Comparison of ENCODE assay signal across 27 cellular contexts in the genomic region with DNA sequence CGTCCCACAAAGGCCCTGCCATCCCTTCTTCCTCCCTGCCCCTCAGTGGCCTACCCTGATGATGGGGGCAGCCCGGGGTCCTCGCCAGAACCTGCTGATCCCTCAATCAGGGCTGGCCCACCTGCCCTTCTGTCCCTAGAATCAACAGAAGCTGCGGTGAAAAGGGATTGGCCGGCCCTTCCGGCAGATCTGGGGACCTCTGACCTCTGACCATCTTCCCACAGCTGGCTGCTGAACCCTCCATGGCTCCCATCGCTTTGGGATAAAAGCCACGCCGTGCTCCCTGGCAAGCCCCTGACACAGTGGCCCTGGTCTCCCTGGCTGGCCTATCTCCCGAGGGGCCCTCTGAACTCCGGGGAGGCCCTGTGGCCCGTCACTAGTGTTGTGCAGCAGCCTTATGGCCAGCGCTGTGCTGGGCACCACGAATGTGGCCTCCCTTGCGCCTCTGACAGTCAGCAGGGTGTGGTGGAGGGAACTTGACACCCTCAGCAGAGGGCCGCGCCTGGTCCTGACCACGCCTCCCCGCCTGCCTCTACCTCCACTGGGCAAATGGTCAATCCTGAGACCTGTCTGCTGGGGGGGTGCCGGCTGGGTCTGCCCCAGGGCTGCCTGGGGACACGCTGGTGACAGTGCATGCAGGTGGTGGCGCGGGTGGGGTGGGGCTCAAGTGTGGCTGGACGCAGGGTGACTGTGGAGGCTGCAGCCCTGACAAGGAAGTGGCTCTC.
"Had no signal": no experiment of that assay in that cellular context is flagged by ENCODE, and none has a peak within 500 bp of the region (broad histone marks: within the 10 kb centered on the region; RNA-seq: fewer than 3 reads in every experiment).

No MANE protein-coding gene starts in this region.

- H3K36me3 ChIP-seq: ascending aorta, MG63 had no signal

- H3K9me3 Mint-ChIP-seq: activated CD4-positive, alpha-beta memory T cell treated with anti-CD3 and anti-CD28 coated beads for 36 hours; activated CD4-positive, alpha-beta T cell treated with anti-CD3 and anti-CD28 coated beads, Interleukin-2, amount 10 ng/mL, durations not matched to agents 7 days and 5 days; activated naive CD4-positive, alpha-beta T cell treated with anti-CD3 and anti-CD28 coated beads, Interleukin-2, amount 50 U/mL, for 72 hours; activated naive CD8-positive, alpha-beta T cell treated with anti-CD3 and anti-CD28 coated beads, Interleukin-2, amount 50 U/mL, for 24 hours; activated T-cell treated with anti-CD3 and anti-CD28 coated beads, Interleukin-2, amount 50 U/mL, for 4 hours; brain; central memory CD8-positive, alpha-beta T cell; T-cell had no signal

- H3K27ac ChIP-seq: ascending aorta, SK-N-MC, VCaP had no signal

- H3K4me3 Mint-ChIP-seq: activated CD4-positive, alpha-beta memory T cell treated with anti-CD3 and anti-CD28 coated beads for 36 hours; activated CD4-positive, alpha-beta T cell treated with anti-CD3 and anti-CD28 coated beads, Interleukin-2, amount 10 ng/mL, durations not matched to agents 7 days and 5 days; activated naive CD8-positive, alpha-beta T cell treated with anti-CD3 and anti-CD28 coated beads, Interleukin-2, amount 50 U/mL, for 24 hours; activated T-cell treated with anti-CD3 and anti-CD28 coated beads, Interleukin-2, amount 50 U/mL, for 4 hours; brain; central memory CD8-positive, alpha-beta T cell; T-cell had no signal

- ATAC-seq: activated naive CD4-positive, alpha-beta T cell treated with anti-CD3 and anti-CD28 coated beads, Interleukin-2, amount 50 U/mL, for 72 hours; activated naive CD8-positive, alpha-beta T cell treated with anti-CD3 and anti-CD28 coated beads, Interleukin-2, amount 50 U/mL, for 24 hours; activated T-cell treated with anti-CD3 and anti-CD28 coated beads, Interleukin-2, amount 50 U/mL, for 4 hours; T-cell had no signal

- H3K27ac Mint-ChIP-seq: activated CD4-positive, alpha-beta memory T cell treated with anti-CD3 and anti-CD28 coated beads for 36 hours; activated CD4-positive, alpha-beta T cell treated with anti-CD3 and anti-CD28 coated beads, Interleukin-2, amount 10 ng/mL, durations not matched to agents 7 days and 5 days; activated naive CD4-positive, alpha-beta T cell treated with anti-CD3 and anti-CD28 coated beads, Interleukin-2, amount 50 U/mL, for 72 hours; activated naive CD8-positive, alpha-beta T cell treated with anti-CD3 and anti-CD28 coated beads, Interleukin-2, amount 50 U/mL, for 24 hours; T-cell had no signal

- H3K4me3 ChIP-seq: ascending aorta, MG63, SK-N-MC had no signal

- H3K4me1 ChIP-seq: ascending aorta had no signal

- H3K36me3 Mint-ChIP-seq: activated CD4-positive, alpha-beta memory T cell treated with anti-CD3 and anti-CD28 coated beads for 36 hours; activated naive CD4-positive, alpha-beta T cell treated with anti-CD3 and anti-CD28 coated beads, Interleukin-2, amount 50 U/mL, for 72 hours; brain; T-cell had no signal

- DNase-seq: activated CD4-positive, alpha-beta memory T cell treated with anti-CD3 and anti-CD28 coated beads for 36 hours; activated CD4-positive, alpha-beta T cell treated with anti-CD3 and anti-CD28 coated beads, Interleukin-2, amount 10 ng/mL, durations not matched to agents 7 days and 5 days; activated CD4-positive, CD25-positive, alpha-beta regulatory T cell; activated CD8-positive, alpha-beta memory T cell treated with anti-CD3 and anti-CD28 coated beads for 24 hours; activated effector memory CD4-positive, alpha-beta T cell treated with anti-CD3 and anti-CD28 coated beads, Interleukin-2, amount 50 U/mL, for 16 hours; activated naive CD4-positive, alpha-beta T cell treated with Interleukin-2 at 50 U/mL for 16 hours; activated naive CD8-positive, alpha-beta T cell treated with anti-CD3 and anti-CD28 coated beads, Interleukin-2, amount 50 U/mL, for 24 hours; activated T-cell treated with anti-CD3 and anti-CD28 coated beads, Interleukin-2, amount 50 U/mL, for 4 hours; amniotic stem cell; MG63; MV-4-11; NCI-H1092 treated with DMSO at 0.1 percent for 48 hours; NCI-H1417 treated with DMSO at 0.1 percent for 48 hours; NCI-H1694; NCI-H2029; NCI-H2107; NCI-H2171 treated with DMSO at 0.1 percent for 48 hours; NCI-H226; NCI-H510A; NCI-H82; T-cell had no signal

- H3K4me1 Mint-ChIP-seq: activated CD4-positive, alpha-beta T cell treated with anti-CD3 and anti-CD28 coated beads, Interleukin-2, amount 10 ng/mL, durations not matched to agents 7 days and 5 days; activated naive CD8-positive, alpha-beta T cell treated with anti-CD3 and anti-CD28 coated beads, Interleukin-2, amount 50 U/mL, for 24 hours; central memory CD8-positive, alpha-beta T cell; T-cell had no signal

- H3K27me3 ChIP-seq: ascending aorta, MG63 had no signal

- H3K27me3 Mint-ChIP-seq: activated CD4-positive, alpha-beta memory T cell treated with anti-CD3 and anti-CD28 coated beads for 36 hours; activated CD4-positive, alpha-beta T cell treated with anti-CD3 and anti-CD28 coated beads, Interleukin-2, amount 10 ng/mL, durations not matched to agents 7 days and 5 days; activated naive CD8-positive, alpha-beta T cell treated with anti-CD3 and anti-CD28 coated beads, Interleukin-2, amount 50 U/mL, for 24 hours; brain; central memory CD8-positive, alpha-beta T cell; T-cell had no signal
